In the genomic region with DNA sequence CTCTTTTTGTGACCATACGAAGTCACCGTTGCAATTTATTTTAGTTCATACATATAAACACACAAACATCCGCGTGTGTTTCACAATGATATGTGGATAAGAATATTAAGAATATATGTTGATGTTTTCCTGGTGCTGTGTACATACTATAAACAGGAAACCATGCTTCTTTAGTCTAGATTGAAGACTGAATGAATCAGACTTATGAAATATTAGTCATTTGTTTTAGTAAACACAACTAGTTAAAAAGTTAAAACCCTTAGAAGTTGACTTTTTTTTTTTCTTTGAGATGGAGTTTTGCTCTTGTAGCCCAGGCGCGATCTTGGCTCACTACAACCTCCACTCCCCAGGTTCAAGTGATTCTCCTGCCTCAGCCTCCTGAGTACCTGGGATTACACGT, we compare ENCODE assay signal across 24 cellular contexts.
"Had no signal": no experiment of that assay in that cellular context is flagged by ENCODE, and none has a peak within 500 bp of the region (broad histone marks: within the 10 kb centered on the region; RNA-seq: fewer than 3 reads in every experiment).

No MANE protein-coding gene starts in this region.

- H3K4me3 Mint-ChIP-seq: dendritic cell treated with granulocyte-macrophage colony-stimulating factor and Interleukin-4, amounts not matched to agents 40 ng/mL and 50 ng/mL, for 4 days; effector memory CD8-positive, alpha-beta T cell; endodermal cell; immature natural killer cell; naive thymus-derived CD4-positive, alpha-beta T cell; natural killer cell had no signal

- H3K4me1 ChIP-seq: colonic mucosa, esophagus squamous epithelium, foreskin keratinocyte, gastroesophageal sphincter, lower lobe of right lung had no signal

- H3K27ac ChIP-seq: colonic mucosa, epithelial cell of prostate, esophagus squamous epithelium, foreskin keratinocyte, gastroesophageal sphincter, heart left ventricle, hepatocyte, left lung, lower lobe of right lung had no signal

- H3K4me3 ChIP-seq: colonic mucosa, esophagus squamous epithelium, gastroesophageal sphincter, heart left ventricle, hepatocyte, left lung, lower lobe of right lung had no signal

- H3K27me3 Mint-ChIP-seq: dendritic cell treated with granulocyte-macrophage colony-stimulating factor and Interleukin-4, amounts not matched to agents 40 ng/mL and 50 ng/mL, for 4 days; effector memory CD8-positive, alpha-beta T cell; naive thymus-derived CD4-positive, alpha-beta T cell had no signal

- H2AFZ ChIP-seq: hepatocyte had no signal

- H3K9me3 ChIP-seq: colonic mucosa, esophagus squamous epithelium, gastroesophageal sphincter, heart left ventricle, left lung, lower lobe of right lung had no signal

- H3K4me1 Mint-ChIP-seq: natural killer cell had no signal

- H3K4me2 ChIP-seq: hepatocyte had no signal

- ATAC-seq: effector memory CD8-positive, alpha-beta T cell; esophagus mucosa; foreskin keratinocyte; gastroesophageal sphincter; heart left ventricle; left cardiac atrium; left lung; left ventricle myocardium superior; lower lobe of right lung; naive thymus-derived CD4-positive, alpha-beta T cell; natural killer cell had no signal

- DNase-seq: colonic mucosa; cortex of kidney; effector CD8-positive, alpha-beta T cell; effector memory CD8-positive, alpha-beta T cell; endodermal cell; erythroblast; esophagus squamous epithelium; foreskin keratinocyte; heart left ventricle; hypothalamus; immature natural killer cell; left cardiac atrium; left lung; left ventricle myocardium superior; lower lobe of right lung; mesendoderm; midbrain; naive thymus-derived CD4-positive, alpha-beta T cell; natural killer cell had no signal

- H3K27me3 ChIP-seq: colonic mucosa, esophagus squamous epithelium, foreskin keratinocyte, gastroesophageal sphincter, heart left ventricle, hepatocyte, left lung had no signal

- H3K9me3 Mint-ChIP-seq: dendritic cell treated with granulocyte-macrophage colony-stimulating factor and Interleukin-4, amounts not matched to agents 40 ng/mL and 50 ng/mL, for 4 days; endodermal cell had no signal

- H3K36me3 Mint-ChIP-seq: immature natural killer cell, natural killer cell had no signal

- H3K27ac Mint-ChIP-seq: dendritic cell treated with granulocyte-macrophage colony-stimulating factor and Interleukin-4, amounts not matched to agents 40 ng/mL and 50 ng/mL, for 4 days; effector memory CD8-positive, alpha-beta T cell; endodermal cell; immature natural killer cell; naive thymus-derived CD4-positive, alpha-beta T cell; natural killer cell had no signal

- H3K36me3 ChIP-seq: colonic mucosa, esophagus squamous epithelium, gastroesophageal sphincter, heart left ventricle, left lung, lower lobe of right lung had no signal
